2 cellular contexts compared by ENCODE assay signal in the genomic region with DNA sequence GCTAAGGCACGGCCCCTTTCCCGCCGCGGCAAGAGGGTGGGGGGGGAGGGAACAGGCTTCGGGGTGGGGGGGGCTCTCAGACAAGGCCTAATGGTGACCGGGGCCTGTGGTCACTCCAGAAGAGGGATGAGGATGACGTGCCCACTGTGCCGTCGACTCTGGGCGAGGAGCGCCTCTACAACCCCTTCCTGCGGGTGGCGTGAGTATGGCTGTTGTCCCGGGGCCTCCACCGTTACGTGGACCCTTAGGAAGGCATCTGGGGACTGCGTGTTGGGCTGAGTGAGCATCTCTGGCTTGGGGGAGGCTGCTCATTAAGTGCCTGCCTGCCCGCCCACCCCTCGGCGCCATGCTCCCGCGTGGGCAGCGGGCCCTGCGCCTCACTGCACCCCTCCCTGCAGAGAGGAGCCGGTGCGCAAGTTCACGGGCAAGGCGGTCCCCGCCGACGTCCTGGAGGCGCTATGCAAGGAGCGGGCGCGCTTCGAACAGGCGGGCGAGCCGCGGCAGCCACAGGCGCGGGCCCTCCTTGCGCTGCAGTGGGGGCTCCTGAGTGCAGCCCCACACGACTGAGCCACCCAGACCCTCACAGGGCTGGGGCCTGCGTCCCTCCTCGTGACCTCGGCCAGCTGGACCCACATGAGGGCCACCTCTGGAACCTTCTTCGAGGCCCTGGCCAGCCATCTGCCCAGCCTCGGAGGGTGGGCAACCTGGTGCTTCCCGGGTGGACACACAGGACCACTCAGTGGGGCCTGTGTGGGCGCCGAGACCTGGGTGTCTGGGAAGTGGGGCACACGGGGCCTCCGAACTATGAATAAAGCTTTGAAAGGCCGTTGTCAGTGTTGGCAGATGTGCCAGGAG.
TF ChIP-seq lines count a peak whose summit lies in the region.

No MANE protein-coding gene starts in this region.

TF ChIP-seq in HCT116, 20 proteins besides CTCF, POLR2A, EP300 and RAD21:
- TF ChIP-seq ZFX (IDR thresholded peaks at IDR 0.05): 0 out of 2 replicates have a peak, but pooled peaks have one; percentile 8
- TF ChIP-seq CEBPB (IDR thresholded peaks at IDR 0.05; ENCODE audit: low read depth): no peak
- TF ChIP-seq, protein P1, sequence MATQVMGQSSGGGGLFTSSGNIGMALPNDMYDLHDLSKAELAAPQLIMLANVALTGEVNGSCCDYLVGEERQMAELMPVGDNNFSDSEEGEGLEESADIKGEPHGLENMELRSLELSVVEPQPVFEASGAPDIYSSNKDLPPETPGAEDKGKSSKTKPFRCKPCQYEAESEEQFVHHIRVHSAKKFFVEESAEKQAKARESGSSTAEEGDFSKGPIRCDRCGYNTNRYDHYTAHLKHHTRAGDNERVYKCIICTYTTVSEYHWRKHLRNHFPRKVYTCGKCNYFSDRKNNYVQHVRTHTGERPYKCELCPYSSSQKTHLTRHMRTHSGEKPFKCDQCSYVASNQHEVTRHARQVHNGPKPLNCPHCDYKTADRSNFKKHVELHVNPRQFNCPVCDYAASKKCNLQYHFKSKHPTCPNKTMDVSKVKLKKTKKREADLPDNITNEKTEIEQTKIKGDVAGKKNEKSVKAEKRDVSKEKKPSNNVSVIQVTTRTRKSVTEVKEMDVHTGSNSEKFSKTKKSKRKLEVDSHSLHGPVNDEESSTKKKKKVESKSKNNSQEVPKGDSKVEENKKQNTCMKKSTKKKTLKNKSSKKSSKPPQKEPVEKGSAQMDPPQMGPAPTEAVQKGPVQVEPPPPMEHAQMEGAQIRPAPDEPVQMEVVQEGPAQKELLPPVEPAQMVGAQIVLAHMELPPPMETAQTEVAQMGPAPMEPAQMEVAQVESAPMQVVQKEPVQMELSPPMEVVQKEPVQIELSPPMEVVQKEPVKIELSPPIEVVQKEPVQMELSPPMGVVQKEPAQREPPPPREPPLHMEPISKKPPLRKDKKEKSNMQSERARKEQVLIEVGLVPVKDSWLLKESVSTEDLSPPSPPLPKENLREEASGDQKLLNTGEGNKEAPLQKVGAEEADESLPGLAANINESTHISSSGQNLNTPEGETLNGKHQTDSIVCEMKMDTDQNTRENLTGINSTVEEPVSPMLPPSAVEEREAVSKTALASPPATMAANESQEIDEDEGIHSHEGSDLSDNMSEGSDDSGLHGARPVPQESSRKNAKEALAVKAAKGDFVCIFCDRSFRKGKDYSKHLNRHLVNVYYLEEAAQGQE (IDR thresholded peaks at IDR 0.05; ENCODE audit: low read depth): no peak
- TF ChIP-seq, protein P2, sequence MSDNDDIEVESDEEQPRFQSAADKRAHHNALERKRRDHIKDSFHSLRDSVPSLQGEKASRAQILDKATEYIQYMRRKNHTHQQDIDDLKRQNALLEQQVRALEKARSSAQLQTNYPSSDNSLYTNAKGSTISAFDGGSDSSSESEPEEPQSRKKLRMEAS (IDR thresholded peaks at IDR 0.05): no peak
- TF ChIP-seq CBX3 (IDR thresholded peaks at IDR 0.05; ENCODE audit: low read depth): no peak
- no peak for TF ChIP-seq EZH2 (IDR thresholded peaks at IDR 0.05)

TF ChIP-seq in GM12878, 131 proteins besides CTCF, POLR2A, EP300 and RAD21:
- no peak for TF ChIP-seq EZH2 (IDR thresholded peaks at IDR 0.05; ENCODE audit: borderline replicate concordance, control insufficient read depth, low read depth, low read length)
- TF ChIP-seq SREBF1 (IDR thresholded peaks at IDR 0.05; ENCODE audit: low read length): no peak
- no peak for TF ChIP-seq BMI1 (IDR thresholded peaks at IDR 0.05; ENCODE audit: borderline replicate concordance)
- TF ChIP-seq SPI1 (IDR thresholded peaks at IDR 0.05; ENCODE audit: borderline replicate concordance, insufficient read depth, low read depth, low read length): no peak
- no peak for TF ChIP-seq SMAD1 (IDR thresholded peaks at IDR 0.05; ENCODE audit: low read depth, partially characterized antibody)
- TF ChIP-seq TBL1XR1 (IDR thresholded peaks at IDR 0.05; ENCODE audit: low read depth, low read length): no peak
- no peak for TF ChIP-seq POU2F2 (IDR thresholded peaks at IDR 0.05; ENCODE audit: borderline replicate concordance, low read depth, low read length)
- TF ChIP-seq NFIC (IDR thresholded peaks at IDR 0.05; ENCODE audit: low read depth, low read length): no peak
- TF ChIP-seq SP1 (IDR thresholded peaks at IDR 0.05; ENCODE audit: low read depth, low read length): no peak
- TF ChIP-seq, protein P3, sequence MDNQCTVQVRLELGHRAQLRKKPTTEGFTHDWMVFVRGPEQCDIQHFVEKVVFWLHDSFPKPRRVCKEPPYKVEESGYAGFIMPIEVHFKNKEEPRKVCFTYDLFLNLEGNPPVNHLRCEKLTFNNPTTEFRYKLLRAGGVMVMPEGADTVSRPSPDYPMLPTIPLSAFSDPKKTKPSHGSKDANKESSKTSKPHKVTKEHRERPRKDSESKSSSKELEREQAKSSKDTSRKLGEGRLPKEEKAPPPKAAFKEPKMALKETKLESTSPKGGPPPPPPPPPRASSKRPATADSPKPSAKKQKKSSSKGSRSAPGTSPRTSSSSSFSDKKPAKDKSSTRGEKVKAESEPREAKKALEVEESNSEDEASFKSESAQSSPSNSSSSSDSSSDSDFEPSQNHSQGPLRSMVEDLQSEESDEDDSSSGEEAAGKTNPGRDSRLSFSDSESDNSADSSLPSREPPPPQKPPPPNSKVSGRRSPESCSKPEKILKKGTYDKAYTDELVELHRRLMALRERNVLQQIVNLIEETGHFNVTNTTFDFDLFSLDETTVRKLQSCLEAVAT (IDR thresholded peaks at IDR 0.05): no peak
- TF ChIP-seq MYC (IDR thresholded peaks at IDR 0.05; ENCODE audit: insufficient read depth, insufficient read length, insufficient replicate concordance, low read length, severe bottlenecking): no peak
- TF ChIP-seq NR2F1 (conservative IDR thresholded peaks at IDR 0.05): no peak
- no peak for TF ChIP-seq TARDBP (IDR thresholded peaks at IDR 0.05; ENCODE audit: borderline replicate concordance)
- TF ChIP-seq BCL11A (IDR thresholded peaks at IDR 0.05; ENCODE audit: low read depth, low read length): no peak
- TF ChIP-seq, protein P4, sequence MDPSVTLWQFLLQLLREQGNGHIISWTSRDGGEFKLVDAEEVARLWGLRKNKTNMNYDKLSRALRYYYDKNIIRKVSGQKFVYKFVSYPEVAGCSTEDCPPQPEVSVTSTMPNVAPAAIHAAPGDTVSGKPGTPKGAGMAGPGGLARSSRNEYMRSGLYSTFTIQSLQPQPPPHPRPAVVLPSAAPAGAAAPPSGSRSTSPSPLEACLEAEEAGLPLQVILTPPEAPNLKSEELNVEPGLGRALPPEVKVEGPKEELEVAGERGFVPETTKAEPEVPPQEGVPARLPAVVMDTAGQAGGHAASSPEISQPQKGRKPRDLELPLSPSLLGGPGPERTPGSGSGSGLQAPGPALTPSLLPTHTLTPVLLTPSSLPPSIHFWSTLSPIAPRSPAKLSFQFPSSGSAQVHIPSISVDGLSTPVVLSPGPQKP (IDR thresholded peaks at IDR 0.05; ENCODE audit: low read depth, low read length): no peak
